Comparison of ENCODE assay signal across 32 cellular contexts in the genomic region with DNA sequence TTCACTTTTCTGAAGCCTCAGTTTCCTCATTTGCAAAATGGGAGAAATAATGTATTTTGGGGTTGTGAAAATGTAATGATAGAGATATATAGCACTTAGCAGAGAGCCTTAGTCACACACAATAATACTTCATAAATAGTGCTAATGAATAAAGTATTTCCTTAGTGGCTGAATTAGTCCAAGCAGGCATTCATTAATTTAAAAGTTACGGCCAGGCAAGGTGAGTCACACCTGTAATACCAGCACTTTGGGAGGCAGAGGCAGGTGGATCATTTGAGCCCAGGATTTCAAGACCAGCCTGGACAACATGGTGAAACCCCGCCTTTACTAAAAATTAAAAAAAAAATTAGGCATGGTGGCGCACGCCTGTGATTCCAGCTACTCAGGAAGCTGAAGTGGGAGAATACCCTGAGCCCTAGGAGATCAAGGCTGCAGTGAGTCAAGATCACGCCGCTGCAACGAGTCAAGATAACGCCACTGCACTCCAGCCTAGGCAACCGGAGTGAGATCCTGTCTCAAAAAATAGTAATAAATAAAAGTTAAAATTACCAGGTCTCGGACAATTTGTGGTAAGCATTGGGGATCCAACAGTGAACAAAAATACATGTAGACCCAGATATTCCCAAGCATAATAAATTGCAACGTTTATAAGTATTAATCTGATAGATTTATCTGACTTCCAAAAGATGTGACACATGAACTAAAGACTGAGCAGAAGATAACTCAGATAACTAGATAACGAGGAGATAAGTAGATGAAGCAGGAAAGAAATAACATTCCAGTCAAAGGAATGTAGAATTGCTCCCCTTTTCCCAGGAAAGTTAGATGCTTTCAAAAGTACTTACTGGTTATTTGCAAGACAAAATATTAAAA. TPM values are rescaled to one million over a fixed set of nuclear protein-coding genes. Genes with fewer than 3 reads are reported as not detected.
DNase-seq lines count a peak whose midpoint lies in the region; ATAC-seq, FAIRE-seq and TF ChIP-seq lines count a peak whose summit lies in the region.
"Had no signal": no experiment of that assay in that cellular context is flagged by ENCODE, and none has a peak within 500 bp of the region (broad histone marks: within the 10 kb centered on the region; RNA-seq: fewer than 3 reads in every experiment).

No MANE protein-coding gene starts in this region.

- H3K36me3 ChIP-seq in PC-9 (ENCODE audit: low read depth) = no peaks in the 10 kb centered on the region
- peaks cover 3% of the 10 kb centered on the region for H3K36me3 ChIP-seq in bronchial epithelial cell (ENCODE audit: control insufficient read depth, insufficient read depth, low read length)
- H3K36me3 ChIP-seq in kidney (ENCODE audit: control insufficient read depth in 1 of 2, insufficient read depth in 2 of 2, low read length in 2 of 2) = peaks cover 0 to under 1% of the 10 kb centered on the region in 2 donors
- H3K36me3 ChIP-seq in left ventricle myocardium inferior = no peaks in the 10 kb centered on the region

- TF ChIP-seq EP300 in A549 (IDR thresholded peaks at IDR 0.05) = no peak

- TF ChIP-seq CTCF in A549 (IDR thresholded peaks at IDR 0.05) (no peak), PC-9 (conservative IDR thresholded peaks at IDR 0.05) (no peak), bronchial epithelial cell (IDR thresholded peaks at IDR 0.05; ENCODE audit: insufficient read depth, low read length, severe bottlenecking) (no peak), kidney (IDR thresholded peaks at IDR 0.05; ENCODE audit: borderline replicate concordance, extremely low read depth, insufficient read depth) (no peak), HFFc6 (IDR thresholded peaks at IDR 0.05) (no peak), left ventricle myocardium inferior (IDR thresholded peaks at IDR 0.05; ENCODE audit: borderline replicate concordance) (no peak)

- H4K20me1 ChIP-seq in PC-9 (ENCODE audit: insufficient read depth) = peaks cover 1% of the 10 kb centered on the region; the same call in 1 of the 2 replicates

- peak overlapping the region; percentile 77 for H3K4me2 ChIP-seq in A549
- H3K4me2 ChIP-seq in PC-9 = peak overlapping the region; percentile 79; the same call in 1 of the 2 replicates

- H3K9me3 ChIP-seq in A549 = no peaks in the 10 kb centered on the region
- H3K9me3 ChIP-seq in PC-9 (ENCODE audit: insufficient read depth, low read depth) = no peaks in the 10 kb centered on the region
- H3K9me3 ChIP-seq in kidney (ENCODE audit: control insufficient read depth in 1 of 2, low read length in 2 of 2) = no peaks in the 10 kb centered on the region
- H3K9me3 ChIP-seq in left ventricle myocardium inferior (replicated peaks) = no peaks in the 10 kb centered on the region
- H3K9me3 ChIP-seq: psoas muscle, upper lobe of left lung had no signal

- H3K27me3 Mint-ChIP-seq in natural killer cell treated with Interleukin-12 subunit alpha and Interleukin-12 subunit beta and Interleukin-15 and Interleukin-18, amount 100 ng/mL, for 72 hours = no peaks in the 10 kb centered on the region
- peaks cover 3% of the 10 kb centered on the region; the same call in 1 of the 2 replicates for H3K27me3 Mint-ChIP-seq in HFFc6 (ENCODE audit: insufficient read depth)
- H3K27me3 Mint-ChIP-seq: CD4-positive, CD25-positive, alpha-beta regulatory T cell; naive B cell had no signal

- 83% methylated on average over 12 of the region's 12 CpGs for WGBS in A549 (ENCODE audit: missing lambda C conversion rate)

- DNase-seq in A549 (ENCODE audit: low read depth in 1 of 2, low spot score in 1 of 2) (no peak), PC-9 (no peak), bronchial epithelial cell (ENCODE audit: low read depth) (peak; percentile 63), kidney (no peak), HFFc6 (no peak), left ventricle myocardium inferior (no peak)
- no peak for DNase-seq in natural killer cell treated with Interleukin-12 subunit alpha and Interleukin-12 subunit beta and Interleukin-15 and Interleukin-18, amount 100 ng/mL, for 72 hours (ENCODE audit: low spot score)
- no peak for DNase-seq in activated naive CD4-positive, alpha-beta T cell treated with Interleukin-2 at 50 U/mL for 16 hours
- DNase-seq: activated CD4-positive, alpha-beta T cell treated with anti-CD3 and anti-CD28 coated beads, Interleukin-2, amount 50 U/mL, for 4 hours; activated T-cell treated with anti-CD3 and anti-CD28 coated beads, Interleukin-2, amount 50 U/mL, for 48 hours; AML-193; CD4-positive, CD25-positive, alpha-beta regulatory T cell; effector CD4-positive, alpha-beta T cell; erythroblast; glutamatergic neuron; KBM-7; left ventricle myocardium superior; naive B cell; NCI-H1105 treated with DMSO at 0.1 percent for 48 hours; NCI-H187 treated with DMSO at 0.1 percent for 48 hours; NCI-H2171 treated with DMSO at 0.1 percent for 48 hours; NCI-H510A treated with DMSO at 0.1 percent for 48 hours; psoas muscle; stimulated activated CD4-positive, alpha-beta T cell treated with anti-CD3 and anti-CD28 coated beads, Interleukin-15, amount 100 ng/mL, for 24 hours; stimulated activated CD4-positive, alpha-beta T cell treated with anti-CD3 and anti-CD28 coated beads, Interleukin-4, amount 100 ng/mL, for 4 hours; T-helper 2 cell had no signal

- H3K27ac Mint-ChIP-seq in natural killer cell treated with Interleukin-12 subunit alpha and Interleukin-12 subunit beta and Interleukin-15 and Interleukin-18, amount 100 ng/mL, for 72 hours = peak overlapping the region; percentile 94 to 97
- no peak overlapping the region for H3K27ac Mint-ChIP-seq in HFFc6
- H3K27ac Mint-ChIP-seq: GM23338 had no signal

- no peak for ATAC-seq in A549
- no peak for ATAC-seq in natural killer cell treated with Interleukin-12 subunit alpha and Interleukin-12 subunit beta and Interleukin-15 and Interleukin-18, amount 100 ng/mL, for 72 hours
- ATAC-seq: activated CD4-positive, CD25-positive, alpha-beta regulatory T cell treated with anti-CD3 and anti-CD28 coated beads, Interleukin-2, amount 50 U/mL, for 24 hours; GM23338; left ventricle myocardium superior; psoas muscle had no signal

- H3K79me2 ChIP-seq in PC-9 (ENCODE audit: low read depth) = peaks cover 28% of the 10 kb centered on the region

- no TSS peak for BruUV-seq in PC-9 (replicated peaks; lab: Mats Ljungman, UMichigan)

- no peaks in the 10 kb centered on the region for H3K27me3 ChIP-seq in PC-9 (ENCODE audit: insufficient read depth, low read depth)
- H3K27me3 ChIP-seq in bronchial epithelial cell (ENCODE audit: control insufficient read depth, insufficient read depth, low read length) = no peaks in the 10 kb centered on the region
- no peaks in the 10 kb centered on the region for H3K27me3 ChIP-seq in left ventricle myocardium inferior (ENCODE audit: low read depth)
- H3K27me3 ChIP-seq: upper lobe of left lung had no signal

- H3K4me1 ChIP-seq in A549 = peaks cover 26% of the 10 kb centered on the region
- H3K4me1 ChIP-seq in PC-9 (replicated peaks; ENCODE audit: insufficient read depth) = peaks cover 19% of the 10 kb centered on the region
- peaks cover 5 to 9% of the 10 kb centered on the region in 2 donors for H3K4me1 ChIP-seq in kidney (ENCODE audit: control insufficient read depth in 1 of 2, insufficient read depth in 1 of 2, low read depth in 1 of 2, low read length in 2 of 2)
- peaks cover 40% of the 10 kb centered on the region for H3K4me1 ChIP-seq in left ventricle myocardium inferior

- H3K4me3 Mint-ChIP-seq in natural killer cell treated with Interleukin-12 subunit alpha and Interleukin-12 subunit beta and Interleukin-15 and Interleukin-18, amount 100 ng/mL, for 72 hours = no peak overlapping the region
- H3K4me3 Mint-ChIP-seq in HFFc6 = no peak overlapping the region
- H3K4me3 Mint-ChIP-seq: mesothelial cell of epicardium had no signal

- H3K9me3 Mint-ChIP-seq in natural killer cell treated with Interleukin-12 subunit alpha and Interleukin-12 subunit beta and Interleukin-15 and Interleukin-18, amount 100 ng/mL, for 72 hours = no peaks in the 10 kb centered on the region
- H3K9me3 Mint-ChIP-seq in HFFc6 = no peaks in the 10 kb centered on the region
- H3K9me3 Mint-ChIP-seq: GM23338, mesothelial cell of epicardium, naive B cell had no signal

- TF ChIP-seq POLR2A in A549 (IDR thresholded peaks at IDR 0.05; ENCODE audit: low read length) = no peak

- POLR2A ChIA-PET in A549 (lab: Yijun Ruan, JAX) = no interaction called here
- POLR2A ChIA-PET in PC-9 (lab: Charles Lee; ENCODE audit: unreplicated experiment) = interaction anchor here (0.6 kb wide), 1 partner anchor 993 kb away, joined by 5 read pairs; no protein-coding TSS in a partner anchor

- intact Hi-C loops in PC-9 (cut with micrococcal nuclease; ENCODE audit: unreplicated experiment) (loop anchor here (2.0 to 10.0 kb wide), 3 partner anchors 815 to 1263 kb away; partner anchors contain the start of genes PGM3, PRSS35, RWDD2A and UBE3D), kidney (cut with DNase I) (no loop called here), left ventricle myocardium inferior (cut with micrococcal nuclease) (loop anchor here (5.0 kb wide), 1 partner anchor 808 kb away; no protein-coding TSS in a partner anchor)

- TF ChIP-seq RAD21 in A549 (conservative IDR thresholded peaks at IDR 0.05 in 1 of 2, IDR thresholded peaks at IDR 0.05 in 1 of 2) = no peak

- H3K36me3 Mint-ChIP-seq in natural killer cell treated with Interleukin-12 subunit alpha and Interleukin-12 subunit beta and Interleukin-15 and Interleukin-18, amount 100 ng/mL, for 72 hours = no peaks in the 10 kb centered on the region
- H3K36me3 Mint-ChIP-seq in HFFc6 (ENCODE audit: low read depth) = peaks cover 15% of the 10 kb centered on the region
- H3K36me3 Mint-ChIP-seq: mesothelial cell of epicardium, naive B cell had no signal

- H3K27ac ChIP-seq in A549 (peak overlapping the region; percentile 94 to 99), PC-9 (peak overlapping the region; percentile 89; the same call in 1 of the 2 replicates), kidney (ENCODE audit: low read depth in 2 of 2, low read length in 2 of 2) (no peak overlapping the region), left ventricle myocardium inferior (replicated peaks) (no peak overlapping the region)

- peaks cover 22 to 26% of the 10 kb centered on the region in 2 donors for H3K4me1 Mint-ChIP-seq in natural killer cell treated with Interleukin-12 subunit alpha and Interleukin-12 subunit beta and Interleukin-15 and Interleukin-18, amount 100 ng/mL, for 72 hours (ENCODE audit: low read depth in 2 of 2)
- peaks cover 50% of the 10 kb centered on the region for H3K4me1 Mint-ChIP-seq in HFFc6 (ENCODE audit: low read depth)

- H3K9ac ChIP-seq in kidney (ENCODE audit: low read length in 2 of 2) = no peak overlapping the region

- H3F3A ChIP-seq in PC-9 (ENCODE audit: insufficient read depth, low read depth) = peaks cover 15% of the 10 kb centered on the region

- H3K9me2 ChIP-seq in PC-9 (ENCODE audit: insufficient read depth) = no peaks in the 10 kb centered on the region

- FAIRE-seq in A549 (lab: Jason Lieb, UNC) (no peak), bronchial epithelial cell (lab: Jason Lieb, UNC) (no peak), kidney (lab: Jason Lieb, UNC) (no peak)
- FAIRE-seq: A204.1, islet of Langerhans had no signal

- H2AFZ ChIP-seq in PC-9 = no peak overlapping the region

- H3K4me3 ChIP-seq in A549 (peak overlapping the region; percentile 36; the same call in 2 of the 3 replicates), PC-9 (no peak overlapping the region), bronchial epithelial cell (ENCODE audit: low read depth, low read length) (no peak overlapping the region), kidney (ENCODE audit: low read length in 2 of 2) (no peak overlapping the region), left ventricle myocardium inferior (no peak overlapping the region)
- H3K4me3 ChIP-seq: GM23338, upper lobe of left lung had no signal

- CTCF ChIA-PET in A549 (lab: Yijun Ruan, JAX) (interaction anchor here (0.9 to 3.6 kb wide), 7 partner anchors 11 to 818 kb away, joined by 3 to 12 read pairs (median 5); partner anchors contain the start of genes DOP1A and UBE3D), PC-9 (lab: Charles Lee) (interaction anchor here (0.5 to 0.6 kb wide), 2 partner anchors 808 to 967 kb away, joined by 3 to 4 read pairs; no protein-coding TSS in a partner anchor)

RNA-seq across cellular contexts. Expression of gene IBTK, which starts 2.1 kb away (rescaled TPM):
- polyA plus RNA-seq in A549 (2011; rRNA removed) = 64.0 and 87.3 TPM in 2 replicates
- 7.7 and 8.5 TPM in 2 replicates for polyA plus RNA-seq in A549 (2012; cell fraction: cytosol; rRNA removed)
- 4.5 and 6.7 TPM in 2 replicates for polyA plus RNA-seq in A549 (2012; cell fraction: nucleus; rRNA removed)
- 32.3 to 34.2 TPM (median 32.5 TPM) in 3 replicates for polyA plus RNA-seq in A549 (2017; fragmentation: RNase III; extraction: RNeasy Plus Mini Kit Qiagen cat#74134 plus additional on column Dnase treatment)
- polyA minus RNA-seq in A549 (2011; rRNA and poly(A)+ RNA removed) = 50.9 and 56.6 TPM in 2 replicates
- 23.1 and 25.9 TPM in 2 replicates for total RNA-seq in PC-9 (2021)
- total RNA-seq in bronchial epithelial cell = 92.9 and 103 TPM in 2 replicates
- total RNA-seq in natural killer cell treated with Interleukin-12 subunit alpha and Interleukin-12 subunit beta and Interleukin-15 and Interleukin-18, amount 100 ng/mL, for 72 hours = 10 to 100 TPM; 34.3 to 37.1 TPM
- total RNA-seq in kidney = 38.4 TPM
- polyA plus RNA-seq in kidney (ENCODE audit: insufficient read depth, low read depth, low replicate concordance) = 17.2 TPM
- 10 to 100 TPM; 28.4 to 34.3 (median 32.1) TPM for total RNA-seq in HFFc6 (2021; fragmentation: NEBNext Ultra II Directional; extraction: Animal tissue kit (Norgen Biotek cat#: 25700))
- 28.5 TPM for total RNA-seq in left ventricle myocardium inferior

Comparison
In these comparisons a context has a peak if more than half of its experiments do, and no peak if none do; other contexts are left out.
1. H3K27ac ChIP-seq: peak in A549 (2 of 2) and PC-9 (single experiment); none in kidney (0 of 2) and left ventricle myocardium inferior (single experiment).